Comparison of ENCODE assay signal across 14 cellular contexts in genomic region chr1:41805771-41806471, GRCh38.
DNase-seq lines count a peak whose midpoint lies in the region; ATAC-seq lines count a peak whose summit lies in the region.
"Had no signal": no experiment of that assay in that cellular context is flagged by ENCODE, and none has a peak within 500 bp of the region (broad histone marks: within the 10 kb centered on the region; RNA-seq: fewer than 3 reads in every experiment).

No MANE protein-coding gene starts in this region.

- H3K27me3 Mint-ChIP-seq in immature natural killer cell (ENCODE audit: low read depth in 3 of 3), result peaks cover 0 to 5% (median 0%) of the 10 kb centered on the region in 3 donors

- peak overlapping the region; percentile 55 to 76 (median 69) for H3K4me3 Mint-ChIP-seq in immature natural killer cell
- peak overlapping the region; percentile 68 for H3K4me3 Mint-ChIP-seq in stimulated activated effector memory CD8-positive, alpha-beta T cell treated with anti-CD3 and anti-CD28 coated beads, Interleukin-12 subunit alpha, Interleukin-12 subunit beta, amount 100 ng/mL, for 72 hours

- H3K4me1 Mint-ChIP-seq in immature natural killer cell, result peaks cover 81 to 95% of the 10 kb centered on the region in 2 donors
- H3K4me1 Mint-ChIP-seq in stimulated activated effector memory CD8-positive, alpha-beta T cell treated with anti-CD3 and anti-CD28 coated beads, Interleukin-12 subunit alpha, Interleukin-12 subunit beta, amount 100 ng/mL, for 72 hours, result peaks cover 88% of the 10 kb centered on the region

- peak overlapping the region; percentile 47 to 81 (median 74) for H3K27ac Mint-ChIP-seq in immature natural killer cell
- H3K27ac Mint-ChIP-seq in stimulated activated effector memory CD8-positive, alpha-beta T cell treated with anti-CD3 and anti-CD28 coated beads, Interleukin-12 subunit alpha, Interleukin-12 subunit beta, amount 100 ng/mL, for 72 hours, result peak overlapping the region; percentile 93

- peak; percentile 6 for DNase-seq in NCI-H69 (lab: John Stamatoyannopoulos, UW)
- DNase-seq in activated CD8-positive, alpha-beta memory T cell treated with anti-CD3 and anti-CD28 coated beads, Interleukin-2, amount 50 U/mL, for 48 hours, result peak; percentile 72
- no peak for DNase-seq in immature natural killer cell
- peak in 1 of 2 donors; percentile 27 for DNase-seq in stimulated activated effector memory CD8-positive, alpha-beta T cell treated with anti-CD3 and anti-CD28 coated beads, Interleukin-12 subunit alpha, Interleukin-12 subunit beta, amount 100 ng/mL, for 72 hours (ENCODE audit: low spot score in 2 of 2)
- no peak for DNase-seq in glomerular visceral epithelial cell (ENCODE audit: extremely low spot score)
- no peak for DNase-seq in NCI-H1417 treated with DMSO at 0.1 percent for 48 hours (lab: John Stamatoyannopoulos, UW)
- DNase-seq: H7, lower lobe of right lung, NCI-H1436 treated with DMSO at 0.1 percent for 48 hours, ovary, thyroid gland had no signal

- H3K36me3 Mint-ChIP-seq in immature natural killer cell, result no peaks in the 10 kb centered on the region
- H3K36me3 Mint-ChIP-seq in stimulated activated effector memory CD8-positive, alpha-beta T cell treated with anti-CD3 and anti-CD28 coated beads, Interleukin-12 subunit alpha, Interleukin-12 subunit beta, amount 100 ng/mL, for 72 hours, result peaks cover 6% of the 10 kb centered on the region

- ATAC-seq in stimulated activated effector memory CD8-positive, alpha-beta T cell treated with anti-CD3 and anti-CD28 coated beads, Interleukin-12 subunit alpha, Interleukin-12 subunit beta, amount 100 ng/mL, for 72 hours, result peak; percentile 78
- ATAC-seq in GM19463 (IDR thresholded peaks at IDR 0.05; ENCODE audit: unreplicated experiment) (no peak), HG03159 (IDR thresholded peaks at IDR 0.05; ENCODE audit: unreplicated experiment) (no peak)
- ATAC-seq: HepG2, lower lobe of right lung had no signal

- no peaks in the 10 kb centered on the region for H3K9me3 Mint-ChIP-seq in immature natural killer cell
- H3K9me3 Mint-ChIP-seq in stimulated activated effector memory CD8-positive, alpha-beta T cell treated with anti-CD3 and anti-CD28 coated beads, Interleukin-12 subunit alpha, Interleukin-12 subunit beta, amount 100 ng/mL, for 72 hours, result peaks cover 2% of the 10 kb centered on the region

Comparison
In these comparisons a context has a peak if more than half of its experiments do, and no peak if none do; other contexts are left out.
1. DNase-seq: peak in NCI-H69 (single experiment) and activated CD8-positive, alpha-beta memory T cell treated with anti-CD3 and anti-CD28 coated beads, Interleukin-2, amount 50 U/mL, for 48 hours (single experiment); none in immature natural killer cell (0 of 3), glomerular visceral epithelial cell (single experiment) and NCI-H1417 treated with DMSO at 0.1 percent for 48 hours (single experiment).